1 cellular context compared by ENCODE assay signal in genomic region chr15:66758844-66759243, GRCh38.
TF ChIP-seq lines count a peak whose summit lies in the region.

No MANE protein-coding gene starts in this region.

TF ChIP-seq in IMR-90, 13 proteins besides CTCF, POLR2A, EP300 and RAD21:
- no peak for TF ChIP-seq RCOR1 (IDR thresholded peaks at IDR 0.05; ENCODE audit: insufficient replicate concordance, low read length)
- TF ChIP-seq NFE2L2 (IDR thresholded peaks at IDR 0.05; ENCODE audit: low read depth, low read length): no peak
- no peak for TF ChIP-seq USF2 (IDR thresholded peaks at IDR 0.05; ENCODE audit: low read depth, low read length)
- peak; percentile 44; the same call in 1 of the 2 replicates for TF ChIP-seq CEBPB (IDR thresholded peaks at IDR 0.05; ENCODE audit: low read depth, low read length)
- TF ChIP-seq RFX5 (IDR thresholded peaks at IDR 0.05; ENCODE audit: low read depth, low read length): no peak
- no peak for TF ChIP-seq FOS (IDR thresholded peaks at IDR 0.05; ENCODE audit: low read depth, low read length)
- TF ChIP-seq MAZ (IDR thresholded peaks at IDR 0.05; ENCODE audit: borderline replicate concordance, low read depth, low read length): no peak
- no peak for TF ChIP-seq MAFK (IDR thresholded peaks at IDR 0.05; ENCODE audit: low read depth, low read length)
